ENCODE assay signal across 11 cellular contexts in the genomic region with DNA sequence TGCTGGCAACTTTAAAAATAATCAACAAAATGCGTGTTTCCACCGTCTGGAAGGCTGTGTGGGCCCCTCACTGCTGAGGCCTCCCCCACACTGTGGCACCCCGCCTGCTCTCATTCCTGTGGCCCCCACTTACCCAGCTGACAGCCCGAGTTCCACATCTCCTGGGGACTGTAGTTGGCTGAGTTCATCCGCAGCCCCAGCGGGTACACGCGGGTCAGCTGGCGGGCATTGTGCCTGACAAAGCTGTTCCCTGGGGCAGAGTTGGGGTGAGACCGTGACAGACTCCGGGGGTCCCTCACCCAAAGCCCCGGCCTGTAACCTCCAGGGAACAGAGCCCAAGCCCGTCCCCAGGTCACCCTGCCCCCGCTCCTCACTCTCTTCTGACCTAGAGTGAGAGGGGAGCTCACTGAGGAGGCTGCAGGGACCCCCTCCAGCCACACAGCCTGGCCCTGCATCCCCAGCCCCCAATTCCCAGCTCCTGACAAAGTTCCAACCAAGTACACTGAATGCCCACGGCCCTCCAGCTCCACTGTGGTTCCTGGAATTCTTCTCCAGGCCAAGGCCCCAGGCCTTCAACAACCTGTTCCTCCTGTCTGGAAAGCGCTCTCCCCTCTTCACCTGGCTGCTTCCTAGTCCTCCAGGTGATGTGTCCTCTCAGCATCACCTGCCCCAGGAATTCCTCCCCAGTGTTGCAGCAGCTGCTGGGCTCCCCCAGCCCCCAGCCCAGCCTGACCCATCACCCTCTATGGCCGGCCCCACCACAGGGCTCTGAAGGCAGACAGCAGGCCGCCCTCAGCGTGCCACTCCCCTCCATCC.
"Had no signal": no experiment of that assay in that cellular context is flagged by ENCODE, and none has a peak within 500 bp of the region (broad histone marks: within the 10 kb centered on the region; RNA-seq: fewer than 3 reads in every experiment).

No MANE protein-coding gene starts in this region.

- H3K4me3 Mint-ChIP-seq: activated CD4-positive, alpha-beta T cell treated with anti-CD3 and anti-CD28 coated beads, Interleukin-2, amount 10 ng/mL, durations not matched to agents 7 days and 5 days; activated naive CD8-positive, alpha-beta T cell; naive thymus-derived CD4-positive, alpha-beta T cell had no signal

- H3K27ac ChIP-seq: lower lobe of right lung had no signal

- H3K9me3 ChIP-seq: lower lobe of right lung, right atrium auricular region, tibial nerve had no signal

- H3K4me1 ChIP-seq: lower lobe of right lung had no signal

- H3K36me3 Mint-ChIP-seq: activated naive CD8-positive, alpha-beta T cell; naive thymus-derived CD4-positive, alpha-beta T cell had no signal

- DNase-seq: activated CD4-positive, alpha-beta T cell treated with anti-CD3 and anti-CD28 coated beads, Interleukin-2, amount 10 ng/mL, durations not matched to agents 7 days and 5 days; activated CD4-positive, CD25-positive, alpha-beta regulatory T cell; activated CD8-positive, alpha-beta memory T cell treated with anti-CD3 and anti-CD28 coated beads for 24 hours; amygdala; foreskin melanocyte; lower lobe of right lung; naive thymus-derived CD4-positive, alpha-beta T cell; small intestine had no signal

- H3K27me3 ChIP-seq: right atrium auricular region, tibial nerve had no signal

- H3K9me3 Mint-ChIP-seq: activated CD4-positive, alpha-beta T cell treated with anti-CD3 and anti-CD28 coated beads, Interleukin-2, amount 10 ng/mL, durations not matched to agents 7 days and 5 days; naive thymus-derived CD4-positive, alpha-beta T cell had no signal

- H3K4me1 Mint-ChIP-seq: activated CD4-positive, alpha-beta T cell treated with anti-CD3 and anti-CD28 coated beads, Interleukin-2, amount 10 ng/mL, durations not matched to agents 7 days and 5 days; naive thymus-derived CD4-positive, alpha-beta T cell had no signal

- ATAC-seq: lower lobe of right lung; naive thymus-derived CD4-positive, alpha-beta T cell had no signal

- H3K4me3 ChIP-seq: lower lobe of right lung, right atrium auricular region, tibial nerve had no signal

- H3K27ac Mint-ChIP-seq: activated CD4-positive, alpha-beta T cell treated with anti-CD3 and anti-CD28 coated beads, Interleukin-2, amount 10 ng/mL, durations not matched to agents 7 days and 5 days; activated naive CD8-positive, alpha-beta T cell; naive thymus-derived CD4-positive, alpha-beta T cell had no signal

- H3K27me3 Mint-ChIP-seq: activated CD4-positive, alpha-beta T cell treated with anti-CD3 and anti-CD28 coated beads, Interleukin-2, amount 10 ng/mL, durations not matched to agents 7 days and 5 days; activated naive CD8-positive, alpha-beta T cell; naive thymus-derived CD4-positive, alpha-beta T cell had no signal
